23 cellular contexts compared by ENCODE assay signal in genomic region chr11:27255447-27255828, GRCh38.
A peak's percentile ranks its signal among the peaks of the same experiment; 100 is the strongest.
DNase-seq lines count a peak whose midpoint lies in the region; ATAC-seq and TF ChIP-seq lines count a peak whose summit lies in the region.
"Had no signal": no experiment of that assay in that cellular context is flagged by ENCODE, and none has a peak within 500 bp of the region (broad histone marks: within the 10 kb centered on the region; RNA-seq: fewer than 3 reads in every experiment).

No MANE protein-coding gene starts in this region.

- peak; percentile 46 for DNase-seq in HCEC 1CT
- DNase-seq in astrocyte of the hippocampus (ENCODE audit: low read depth, low spot score), result peak; percentile 62
- DNase-seq in fibroblast of the aortic adventitia (ENCODE audit: low read depth), result peak; percentile 83
- DNase-seq in dermis blood vessel endothelial cell, result no peak
- DNase-seq in activated CD4-positive, alpha-beta T cell treated with anti-CD3 and anti-CD28 coated beads, Interleukin-2, amount 50 U/mL, for 1 hour, result no peak
- no peak for DNase-seq in anterior cingulate cortex (lab: John Stamatoyannopoulos, UW)
- DNase-seq: activated CD4-positive, alpha-beta T cell treated with anti-CD3 and anti-CD28 coated beads for 36 hours; activated naive CD8-positive, alpha-beta T cell treated with anti-CD3 and anti-CD28 coated beads for 36 hours; effector memory CD8-positive, alpha-beta T cell; foreskin melanocyte; H9; hippocampal formation; islet precursor cell; naive B cell; NCI-H2081; NCI-H510A treated with DMSO at 0.1 percent for 48 hours; posterior cingulate gyrus; RPMI8226; sigmoid colon; stimulated activated CD4-positive, alpha-beta T cell treated with anti-CD3 and anti-CD28 coated beads, Interleukin-2, amount 100 ng/mL, for 24 hours; stimulated activated naive CD4-positive, alpha-beta T cell treated with Interleukin-2 at 50 U/mL for 16 hours; transverse colon had no signal

- no peak for TF ChIP-seq CTCF in fibroblast of the aortic adventitia (IDR thresholded peaks at IDR 0.05; ENCODE audit: insufficient read depth, low read length)

- H3K4me3 ChIP-seq in fibroblast of the aortic adventitia (ENCODE audit: low read depth, low read length), result no peak overlapping the region
- H3K4me3 ChIP-seq: sigmoid colon, transverse colon had no signal

- no peak for ATAC-seq in GM18870 (IDR thresholded peaks at IDR 0.05; ENCODE audit: unreplicated experiment)
- ATAC-seq: activated CD4-positive, alpha-beta T cell treated with anti-CD3 and anti-CD28 coated beads for 36 hours; effector memory CD8-positive, alpha-beta T cell had no signal

Comparison
In these comparisons a context has a peak if more than half of its experiments do, and no peak if none do; other contexts are left out.
1. DNase-seq: peak in HCEC 1CT (single experiment), astrocyte of the hippocampus (single experiment) and fibroblast of the aortic adventitia (single experiment); none in dermis blood vessel endothelial cell (single experiment), activated CD4-positive, alpha-beta T cell treated with anti-CD3 and anti-CD28 coated beads, Interleukin-2, amount 50 U/mL, for 1 hour (single experiment) and anterior cingulate cortex (0 of 58).